23 cellular contexts compared by ENCODE assay signal in the genomic region with DNA sequence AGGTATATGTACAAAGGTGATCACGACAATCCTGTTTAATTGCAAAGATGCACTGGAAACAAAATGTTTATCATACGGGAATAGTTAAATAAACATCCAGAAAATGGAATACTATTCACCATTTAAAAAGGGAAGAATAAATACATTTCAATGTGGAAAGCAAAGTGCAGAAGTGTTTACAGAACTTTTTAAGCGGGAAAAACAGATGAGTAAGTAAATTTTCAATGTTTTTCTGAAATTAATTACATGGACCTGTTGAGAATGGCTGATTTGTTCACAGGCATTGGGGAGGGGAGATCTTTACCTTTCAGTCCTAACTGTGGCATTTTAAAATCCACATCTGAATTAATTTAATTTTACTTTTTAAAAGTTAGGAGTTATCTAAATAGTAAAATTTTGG. TPM values are rescaled to one million over a fixed set of nuclear protein-coding genes. Genes with fewer than 3 reads are reported as not detected.
DNase-seq lines count a peak whose midpoint lies in the region; ATAC-seq, FAIRE-seq and TF ChIP-seq lines count a peak whose summit lies in the region.
"Had no signal": no experiment of that assay in that cellular context is flagged by ENCODE, and none has a peak within 500 bp of the region (broad histone marks: within the 10 kb centered on the region; RNA-seq: fewer than 3 reads in every experiment).

No MANE protein-coding gene starts in this region.

- 0 out of 2 replicates have a peak, but pooled peaks cover 9% of the 10 kb centered on the region for H3F3A ChIP-seq in Loucy (ENCODE audit: low read depth)

- H3K36me3 Mint-ChIP-seq in natural killer cell, result no peaks in the 10 kb centered on the region
- peaks cover 11% of the 10 kb centered on the region for H3K36me3 Mint-ChIP-seq in natural killer cell treated with Interleukin-12 subunit alpha and Interleukin-12 subunit beta and Interleukin-15 and Interleukin-18, amount 100 ng/mL, for 72 hours
- H3K36me3 Mint-ChIP-seq in stimulated activated memory B cell treated with anti-CD40 and anti-IgM and Interleukin-4, amounts not matched to agents 10 μg/mL and 1 μg/mL and 100 μg/mL, for 72 hours, result peaks cover 32% of the 10 kb centered on the region

- no TSS peak for BruUV-seq in GM12878 (replicated peaks; lab: Mats Ljungman, UMichigan)

- H3K27ac Mint-ChIP-seq in natural killer cell, result peak overlapping the region; percentile 9 to 63
- H3K27ac Mint-ChIP-seq in natural killer cell treated with Interleukin-12 subunit alpha and Interleukin-12 subunit beta and Interleukin-15 and Interleukin-18, amount 100 ng/mL, for 72 hours, result no peak overlapping the region
- peak overlapping the region; percentile 24 for H3K27ac Mint-ChIP-seq in stimulated activated memory B cell treated with anti-CD40 and anti-IgM and Interleukin-4, amounts not matched to agents 10 μg/mL and 1 μg/mL and 100 μg/mL, for 72 hours

- TF ChIP-seq EP300 in GM12878 (IDR thresholded peaks at IDR 0.05; ENCODE audit: borderline replicate concordance in 1 of 2, control insufficient read depth in 1 of 2, low read depth in 2 of 2, low read length in 2 of 2) (no peak), gastroesophageal sphincter (IDR thresholded peaks at IDR 0.05) (no peak)

- 88% methylated on average over 3 of the region's 3 CpGs for WGBS in GM12878 (ENCODE audit: insufficient coverage, insufficient replicate concordance, low lambda C conversion rate, missing lambda C conversion rate)
- WGBS in gastroesophageal sphincter (ENCODE audit: low coverage in 1 of 2), 2 donors, result 91 to 100% methylated on average over 1 to 3 of the region's 3 CpGs

- DNase-seq in natural killer cell (no peak), GM12878 (ENCODE audit: low read depth, low spot score) (no peak), activated T-cell treated with anti-CD3 and anti-CD28 coated beads for 4 hours (no peak), NCI-H146 treated with DMSO at 0.1 percent for 48 hours (lab: John Stamatoyannopoulos, UW; ENCODE audit: unreplicated experiment) (no peak)
- no peak for DNase-seq in natural killer cell treated with Interleukin-12 subunit alpha and Interleukin-12 subunit beta and Interleukin-15 and Interleukin-18, amount 100 ng/mL, for 72 hours (ENCODE audit: low spot score)
- DNase-seq: 8988T, ACHN, DMS53, EL, GDM1, MG63, NCI-H1694, NCI-H2029 treated with DMSO at 0.1 percent for 48 hours, NCI-H446 treated with DMSO at 0.1 percent for 48 hours, NCI-H526 treated with DMSO at 0.1 percent for 48 hours, SHP77 had no signal

- H4K20me1 ChIP-seq in Loucy (ENCODE audit: insufficient read depth, low read length, poor library complexity, severe bottlenecking) (peaks cover 91% of the 10 kb centered on the region), GM12878 (ENCODE audit: control insufficient read depth, insufficient read depth) (0 out of 2 replicates have a peak, but pooled peaks cover 3% of the 10 kb centered on the region)

- no peak for TF ChIP-seq RAD21 in GM12878 (IDR thresholded peaks at IDR 0.05; ENCODE audit: insufficient read depth, low read depth, low read length)

- no peak for FAIRE-seq in GM12878 (lab: Jason Lieb, UNC)
- FAIRE-seq: D721Med, GM12891 had no signal

- POLR2A ChIA-PET in GM12878 (lab: Charles Lee), result no interaction called here

- H3K4me3 Mint-ChIP-seq in natural killer cell, result no peak overlapping the region
- H3K4me3 Mint-ChIP-seq in natural killer cell treated with Interleukin-12 subunit alpha and Interleukin-12 subunit beta and Interleukin-15 and Interleukin-18, amount 100 ng/mL, for 72 hours, result no peak overlapping the region
- H3K4me3 Mint-ChIP-seq in stimulated activated memory B cell treated with anti-CD40 and anti-IgM and Interleukin-4, amounts not matched to agents 10 μg/mL and 1 μg/mL and 100 μg/mL, for 72 hours, result no peak overlapping the region

- intact Hi-C loops in natural killer cell (cut with micrococcal nuclease) (loop anchor here (5.0 kb wide), 1 partner anchor 33 kb away; no protein-coding TSS in a partner anchor), GM12878 (cut with micrococcal nuclease; ENCODE audit: unreplicated experiment) (loop anchor here (5.0 to 10.0 kb wide), 4 partner anchors 33 to 465 kb away; a partner anchor contains a TSS)

- SMC1A ChIA-PET in GM12878 (lab: Charles Lee; ENCODE audit: uncharacterized antibody, unreplicated experiment), result interaction anchor here (1.1 to 2.0 kb wide), 3 partner anchors 8 to 27 kb away, joined by 5 to 9 read pairs (median 7); no protein-coding TSS in a partner anchor

- CTCF ChIA-PET in GM12878 (lab: Yijun Ruan, JAX), result no interaction called here

- no peaks in the 10 kb centered on the region for H3K27me3 ChIP-seq in Loucy (ENCODE audit: insufficient read depth, low read length, poor library complexity, severe bottlenecking)
- no peaks in the 10 kb centered on the region for H3K27me3 ChIP-seq in GM12878 (replicated peaks in 1 of 2; ENCODE audit: control insufficient read depth in 2 of 2, insufficient read depth in 2 of 2, low read length in 1 of 2)
- H3K27me3 ChIP-seq in gastroesophageal sphincter, result no peaks in the 10 kb centered on the region
- H3K27me3 ChIP-seq: MG63 had no signal

- H3K4me1 Mint-ChIP-seq in natural killer cell, result peaks cover 83 to 86% of the 10 kb centered on the region in 2 donors
- peaks cover 40 to 76% of the 10 kb centered on the region in 2 donors for H3K4me1 Mint-ChIP-seq in natural killer cell treated with Interleukin-12 subunit alpha and Interleukin-12 subunit beta and Interleukin-15 and Interleukin-18, amount 100 ng/mL, for 72 hours (ENCODE audit: low read depth in 2 of 2)
- peaks cover 78% of the 10 kb centered on the region for H3K4me1 Mint-ChIP-seq in stimulated activated memory B cell treated with anti-CD40 and anti-IgM and Interleukin-4, amounts not matched to agents 10 μg/mL and 1 μg/mL and 100 μg/mL, for 72 hours

- H3K9me3 ChIP-seq in Loucy (ENCODE audit: insufficient read depth, low read depth, low read length), result no peaks in the 10 kb centered on the region
- no peaks in the 10 kb centered on the region; the same call in 2 of the 3 replicates for H3K9me3 ChIP-seq in GM12878 (replicated peaks; ENCODE audit: control insufficient read depth, insufficient read depth, low read length)
- H3K9me3 ChIP-seq in gastroesophageal sphincter, result no peaks in the 10 kb centered on the region
- H3K9me3 ChIP-seq: MG63 had no signal

- H3K36me3 ChIP-seq in Loucy (ENCODE audit: insufficient read depth, low read length) (0 out of 2 replicates have a peak, but pooled peaks cover 6% of the 10 kb centered on the region), GM12878 (ENCODE audit: control insufficient read depth in 2 of 2, insufficient read depth in 2 of 2, low read length in 1 of 2) (peaks cover 0 to 14% of the 10 kb centered on the region in 2 experiments; a peak in 2 of 4 replicates), gastroesophageal sphincter (peaks cover 0 to 9% of the 10 kb centered on the region in 2 donors)

- in situ Hi-C loops in GM12878 (cut with MboI), result loop anchor here (10.0 to 25.0 kb wide), 2 partner anchors 305 to 983 kb away; a partner anchor contains a TSS

- no peaks in the 10 kb centered on the region for H3K9me2 ChIP-seq in Loucy (replicated peaks; ENCODE audit: low read depth, low read length)

- H3K27ac ChIP-seq in GM12878 (ENCODE audit: control insufficient read depth, insufficient read depth), result no peak overlapping the region
- H3K27ac ChIP-seq in gastroesophageal sphincter, result no peak overlapping the region
- H3K27ac ChIP-seq: RWPE1 had no signal

- TF ChIP-seq CTCF in natural killer cell (IDR thresholded peaks at IDR 0.05) (no peak), Loucy (conservative IDR thresholded peaks at IDR 0.05; ENCODE audit: low read length) (no peak), GM12878 (IDR thresholded peaks at IDR 0.05 in 2 of 3, conservative IDR thresholded peaks at IDR 0.05 in 1 of 3; ENCODE audit: control insufficient read depth in 2 of 3, extremely low read depth in 1 of 3, insufficient read depth in 1 of 3, low read depth in 3 of 3, low read length in 3 of 3) (no peak), gastroesophageal sphincter (IDR thresholded peaks at IDR 0.05) (no peak)

- ATAC-seq in natural killer cell (no peak), GM12878 (no peak), gastroesophageal sphincter (no peak)
- ATAC-seq in natural killer cell treated with Interleukin-12 subunit alpha and Interleukin-12 subunit beta and Interleukin-15 and Interleukin-18, amount 100 ng/mL, for 72 hours, result no peak
- ATAC-seq in stimulated activated memory B cell treated with anti-CD40 and anti-IgM and Interleukin-4, amounts not matched to agents 10 μg/mL and 1 μg/mL and 100 μg/mL, for 72 hours, result no peak
- ATAC-seq: Panc1 had no signal

- no peak overlapping the region for H2AFZ ChIP-seq in Loucy (ENCODE audit: low read length)
- no peak overlapping the region for H2AFZ ChIP-seq in GM12878 (ENCODE audit: control insufficient read depth, low read depth, low read length)

- no peaks in the 10 kb centered on the region for H3K27me3 Mint-ChIP-seq in natural killer cell (ENCODE audit: low read depth in 2 of 2)
- H3K27me3 Mint-ChIP-seq in natural killer cell treated with Interleukin-12 subunit alpha and Interleukin-12 subunit beta and Interleukin-15 and Interleukin-18, amount 100 ng/mL, for 72 hours, result no peaks in the 10 kb centered on the region
- no peaks in the 10 kb centered on the region for H3K27me3 Mint-ChIP-seq in stimulated activated memory B cell treated with anti-CD40 and anti-IgM and Interleukin-4, amounts not matched to agents 10 μg/mL and 1 μg/mL and 100 μg/mL, for 72 hours

- RAD21 ChIA-PET in GM12878 (lab: Charles Lee; ENCODE audit: unreplicated experiment), result interaction anchor here (0.8 to 1.0 kb wide), 2 partner anchors 19 to 27 kb away, joined by 3 to 4 read pairs; no protein-coding TSS in a partner anchor

- H3K4me2 ChIP-seq in Loucy (ENCODE audit: low read depth, low read length, poor library complexity, severe bottlenecking) (peak overlapping the region; percentile 99), GM12878 (ENCODE audit: control insufficient read depth, insufficient read depth) (peak overlapping the region; percentile 30; the same call in 1 of the 2 replicates)

- H3K79me2 ChIP-seq in Loucy (ENCODE audit: insufficient read depth, low read length) (peaks cover 91% of the 10 kb centered on the region), GM12878 (ENCODE audit: control insufficient read depth, insufficient read depth, low read length) (peaks cover 93% of the 10 kb centered on the region)

- H3K4me3 ChIP-seq in Loucy (ENCODE audit: low read length, poor library complexity, severe bottlenecking) (no peak overlapping the region), GM12878 (peak overlapping the region; percentile 0; the same call in 1 of the 2 replicates), gastroesophageal sphincter (no peak overlapping the region)
- H3K4me3 ChIP-seq: MG63 had no signal

- TF ChIP-seq POLR2A in GM12878 (IDR thresholded peaks at IDR 0.05; ENCODE audit: low read depth, low read length), result no peak
- TF ChIP-seq POLR2A in gastroesophageal sphincter (IDR thresholded peaks at IDR 0.05), result no peak

- H3K9me3 Mint-ChIP-seq in natural killer cell, result no peaks in the 10 kb centered on the region
- no peaks in the 10 kb centered on the region for H3K9me3 Mint-ChIP-seq in natural killer cell treated with Interleukin-12 subunit alpha and Interleukin-12 subunit beta and Interleukin-15 and Interleukin-18, amount 100 ng/mL, for 72 hours
- no peaks in the 10 kb centered on the region for H3K9me3 Mint-ChIP-seq in stimulated activated memory B cell treated with anti-CD40 and anti-IgM and Interleukin-4, amounts not matched to agents 10 μg/mL and 1 μg/mL and 100 μg/mL, for 72 hours

- H3K4me1 ChIP-seq in Loucy (ENCODE audit: insufficient read depth, low read length, poor library complexity, severe bottlenecking), result peaks cover 76% of the 10 kb centered on the region
- peaks cover 20% of the 10 kb centered on the region; the same call in 1 of the 2 replicates for H3K4me1 ChIP-seq in GM12878 (ENCODE audit: control insufficient read depth, insufficient read depth, low read length)
- H3K4me1 ChIP-seq in gastroesophageal sphincter, result peaks cover 0 to 53% (median 9%) of the 10 kb centered on the region in 3 donors

- H3K9ac ChIP-seq in Loucy (ENCODE audit: low read depth, low read length, poor library complexity, severe bottlenecking) (no peak overlapping the region), GM12878 (ENCODE audit: control insufficient read depth, insufficient read depth, low read length) (no peak overlapping the region)

RNA-seq across cellular contexts. Expression of a gene that starts 7.1 kb away (rescaled TPM):
- total RNA-seq in natural killer cell (100 to 1,000 TPM; 161 to 170 (median 165) TPM), GM12878 (2014; rRNA removed) (108 and 112 TPM in 2 replicates), GM12878 (2014; rRNA removed; fragmentation: Illumina TruSeq; extraction: Trizol) (84.1 and 84.5 TPM in 2 replicates), GM12878 (2021) (143 and 144 TPM in 2 replicates), gastroesophageal sphincter (10 to 100 TPM; 76.6 to 80.2 (median 79.0) TPM)
- total RNA-seq in natural killer cell treated with Interleukin-12 subunit alpha and Interleukin-12 subunit beta and Interleukin-15 and Interleukin-18, amount 100 ng/mL, for 72 hours, result 100 to 1,000 TPM; 148 to 190 TPM
- 36.3 and 40.3 TPM in 2 replicates for total RNA-seq in GM12878 (2013; cell fraction: nucleolus; rRNA removed)
- 39.8 TPM for polyA plus RNA-seq in GM12878 (2011; ENCODE audit: low read depth)
- polyA plus RNA-seq in GM12878 (2011; rRNA removed) (146 and 178 TPM in 2 replicates), GM12878 (2014; fragmentation: Illumina TruSeq; extraction: Trizol) (129 and 156 TPM in 2 replicates), GM12878 (2014; fragmentation: Nextera tagmentation; extraction: Ambion mirVana) (10 to 100 TPM; 38.7 to 48.5 TPM), GM12878 (2014; rRNA removed) (80.1 and 82.2 TPM in 2 replicates), GM12878 (2016; fragmentation: Nextera tagmentation; extraction: Ambion mirVana) (10 to 100 TPM; 63.8 to 86.4 TPM)
- 72.4 and 80.3 TPM in 2 replicates for polyA plus RNA-seq in GM12878 (2011; cell fraction: cytosol; rRNA removed)
- polyA plus RNA-seq in GM12878 (2011; cell fraction: nucleus; rRNA removed), result 42.1 and 48.1 TPM in 2 replicates
- 82.0 and 94.0 TPM in 2 replicates for polyA plus RNA-seq in GM12878 (2012)
- 109 and 126 TPM in 2 replicates for polyA minus RNA-seq in GM12878 (2011; rRNA and poly(A)+ RNA removed)
- polyA minus RNA-seq in GM12878 (2011; cell fraction: cytosol; rRNA and poly(A)+ RNA removed), result 75.0 and 78.2 TPM in 2 replicates
- polyA minus RNA-seq in GM12878 (2011; cell fraction: nucleus; rRNA and poly(A)+ RNA removed), result 65.8 and 139 TPM in 2 replicates

Comparison
In these comparisons a context has a peak if more than half of its experiments do, and no peak if none do; other contexts are left out.
1. H3K27ac Mint-ChIP-seq: peak in natural killer cell (2 of 2) and stimulated activated memory B cell treated with anti-CD40 and anti-IgM and Interleukin-4, amounts not matched to agents 10 μg/mL and 1 μg/mL and 100 μg/mL, for 72 hours (single experiment); none in natural killer cell treated with Interleukin-12 subunit alpha and Interleukin-12 subunit beta and Interleukin-15 and Interleukin-18, amount 100 ng/mL, for 72 hours (0 of 2).